ENCODE assay signal across 24 cellular contexts in the genomic region with DNA sequence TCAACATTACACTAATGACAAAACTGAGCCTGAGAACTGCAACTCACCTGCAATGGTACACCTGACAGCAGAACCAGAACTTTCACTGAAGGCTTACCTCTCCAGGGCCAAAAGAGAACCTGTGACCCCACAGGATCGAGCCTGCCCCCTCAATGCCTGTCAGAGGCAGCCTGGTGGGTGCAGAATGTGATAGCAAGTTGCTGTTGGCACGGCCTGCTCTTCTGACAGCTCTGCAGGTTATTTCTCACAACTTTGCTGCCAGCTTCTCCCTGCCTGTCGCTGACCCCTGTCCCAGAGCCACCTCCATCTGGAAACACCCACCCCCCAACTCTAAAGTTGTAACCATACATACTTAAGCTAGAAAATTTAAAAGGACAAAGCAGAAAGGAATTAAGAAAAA.
"Had no signal": no experiment of that assay in that cellular context is flagged by ENCODE, and none has a peak within 500 bp of the region (broad histone marks: within the 10 kb centered on the region; RNA-seq: fewer than 3 reads in every experiment).

No MANE protein-coding gene starts in this region.

- DNase-seq: activated gamma-delta T cell treated with Interleukin-2 at 50 U/mL for 16 hours; activated T-cell treated with anti-CD3 and anti-CD28 coated beads, Interleukin-2, amount 50 U/mL, for 1 hour; adrenal gland; colonic mucosa; effector memory CD8-positive, alpha-beta T cell; head of caudate nucleus; kidney; midbrain; sigmoid colon; stimulated activated CD4-positive, alpha-beta T cell treated with anti-CD3 and anti-CD28 coated beads, Interleukin-15, amount 100 ng/mL, for 24 hours; stomach; transverse colon; uterus had no signal

- ATAC-seq: effector memory CD8-positive, alpha-beta T cell; left lobe of liver; stimulated activated memory B cell treated with anti-CD40 and anti-IgM and Interleukin-4, amounts not matched to agents 10 μg/mL and 1 μg/mL and 100 μg/mL, for 72 hours had no signal

- H3K9me3 ChIP-seq: adrenal gland, ascending aorta, colonic mucosa, esophagus muscularis mucosa, sigmoid colon, stomach, suprapubic skin, transverse colon, uterus had no signal

- H3K27ac ChIP-seq: adrenal gland, ascending aorta, colonic mucosa, esophagus muscularis mucosa, parathyroid adenoma, sigmoid colon, suprapubic skin, transverse colon, uterus had no signal

- H3K27me3 Mint-ChIP-seq: activated naive CD8-positive, alpha-beta T cell; effector memory CD8-positive, alpha-beta T cell had no signal

- H3K27ac Mint-ChIP-seq: activated naive CD8-positive, alpha-beta T cell; effector memory CD8-positive, alpha-beta T cell; stimulated activated memory B cell treated with anti-CD40 and anti-IgM and Interleukin-4, amounts not matched to agents 10 μg/mL and 1 μg/mL and 100 μg/mL, for 72 hours had no signal

- H3K27me3 ChIP-seq: adrenal gland, ascending aorta, colonic mucosa, dorsolateral prefrontal cortex, esophagus muscularis mucosa, sigmoid colon, stomach, suprapubic skin, transverse colon, uterus had no signal

- FAIRE-seq: frontal cortex, kidney had no signal

- H3K4me3 ChIP-seq: adrenal gland, ascending aorta, colonic mucosa, dorsolateral prefrontal cortex, esophagus muscularis mucosa, sigmoid colon, smooth muscle cell, stomach, suprapubic skin, transverse colon, uterus had no signal

- H3K36me3 ChIP-seq: adrenal gland, ascending aorta, colonic mucosa, esophagus muscularis mucosa, sigmoid colon, stomach, suprapubic skin, transverse colon, uterus had no signal

- H3K4me3 Mint-ChIP-seq: activated naive CD8-positive, alpha-beta T cell; effector memory CD8-positive, alpha-beta T cell; nephron; stimulated activated memory B cell treated with anti-CD40 and anti-IgM and Interleukin-4, amounts not matched to agents 10 μg/mL and 1 μg/mL and 100 μg/mL, for 72 hours had no signal

- H3K9me3 Mint-ChIP-seq: effector memory CD8-positive, alpha-beta T cell; nephron; stimulated activated memory B cell treated with anti-CD40 and anti-IgM and Interleukin-4, amounts not matched to agents 10 μg/mL and 1 μg/mL and 100 μg/mL, for 72 hours had no signal

- H3K4me1 ChIP-seq: adrenal gland, colonic mucosa, parathyroid adenoma, sigmoid colon, uterus had no signal

- H3K36me3 Mint-ChIP-seq: activated naive CD8-positive, alpha-beta T cell; stimulated activated memory B cell treated with anti-CD40 and anti-IgM and Interleukin-4, amounts not matched to agents 10 μg/mL and 1 μg/mL and 100 μg/mL, for 72 hours had no signal

- H3K9ac ChIP-seq: parathyroid adenoma had no signal
